In genomic region chr3:16476636-16477035, GRCh38 we compare ENCODE assay signal across 1 cellular context.
TF ChIP-seq lines count a peak whose summit lies in the region.

No MANE protein-coding gene starts in this region.

TF ChIP-seq in HepG2, 621 proteins besides CTCF, POLR2A, EP300 and RAD21 (continued from another document):
- TF ChIP-seq, protein P1, sequence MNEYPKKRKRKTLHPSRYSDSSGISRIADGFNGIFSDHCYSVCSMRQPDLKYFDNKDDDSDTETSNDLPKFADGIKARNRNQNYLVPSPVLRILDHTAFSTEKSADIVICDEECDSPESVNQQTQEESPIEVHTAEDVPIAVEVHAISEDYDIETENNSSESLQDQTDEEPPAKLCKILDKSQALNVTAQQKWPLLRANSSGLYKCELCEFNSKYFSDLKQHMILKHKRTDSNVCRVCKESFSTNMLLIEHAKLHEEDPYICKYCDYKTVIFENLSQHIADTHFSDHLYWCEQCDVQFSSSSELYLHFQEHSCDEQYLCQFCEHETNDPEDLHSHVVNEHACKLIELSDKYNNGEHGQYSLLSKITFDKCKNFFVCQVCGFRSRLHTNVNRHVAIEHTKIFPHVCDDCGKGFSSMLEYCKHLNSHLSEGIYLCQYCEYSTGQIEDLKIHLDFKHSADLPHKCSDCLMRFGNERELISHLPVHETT (CRISPR knock-in tag; conservative IDR thresholded peaks at IDR 0.05) = no peak
- TF ChIP-seq CREB1 (IDR thresholded peaks at IDR 0.05) = peak; percentile 27; the same call in 1 of the 2 replicates
- no peak for TF ChIP-seq CREB1 (CRISPR knock-in tag; IDR thresholded peaks at IDR 0.05)
- no peak for TF ChIP-seq ZNF34 (CRISPR knock-in tag; IDR thresholded peaks at IDR 0.05; ENCODE audit: borderline replicate concordance)
